ENCODE assay signal across 11 cellular contexts in genomic region chr22:19730141-19730661, GRCh38. TPM values are rescaled to one million over a fixed set of nuclear protein-coding genes. Genes with fewer than 3 reads are reported as not detected.
DNase-seq lines count a peak whose midpoint lies in the region; ATAC-seq and TF ChIP-seq lines count a peak whose summit lies in the region.
"Had no signal": no experiment of that assay in that cellular context is flagged by ENCODE, and none has a peak within 500 bp of the region (broad histone marks: within the 10 kb centered on the region; RNA-seq: fewer than 3 reads in every experiment).

No MANE protein-coding gene starts in this region.

- no peaks in the 10 kb centered on the region for H3K36me3 Mint-ChIP-seq in neural crest cell (ENCODE audit: low read depth)
- H3K36me3 Mint-ChIP-seq: CD4-positive, CD25-positive, alpha-beta regulatory T cell had no signal

- ATAC-seq in HG02610 (IDR thresholded peaks at IDR 0.05; ENCODE audit: unreplicated experiment) = no peak
- ATAC-seq in GM19023 (IDR thresholded peaks at IDR 0.05; ENCODE audit: unreplicated experiment) = no peak
- no peak for ATAC-seq in GM21825 (IDR thresholded peaks at IDR 0.05; ENCODE audit: unreplicated experiment)

- DNase-seq in MM.1S = no peak
- no peak for DNase-seq in neural crest cell (ENCODE audit: low read depth, low spot score)
- no peak for DNase-seq in effector CD8-positive, alpha-beta T cell (lab: John Stamatoyannopoulos, UW)

- peak overlapping the region in 9 of 11 experiments; percentile 6 to 68 (median 53); a peak in 12 of 22 replicates for H3K9ac ChIP-seq in BLaER1 treated with 17β-estradiol and CSF1 and Interleukin-3, amounts not matched to agents 10 nM and 100 nM
- no peak overlapping the region for H3K9ac ChIP-seq in MM.1S (ENCODE audit: low read length)

- no peaks in the 10 kb centered on the region for H3K9me3 ChIP-seq in BLaER1 treated with 17β-estradiol and CSF1 and Interleukin-3, amounts not matched to agents 10 nM and 100 nM (replicated peaks in 1 of 11)
- no peaks in the 10 kb centered on the region for H3K9me3 ChIP-seq in MM.1S (replicated peaks; ENCODE audit: insufficient read depth, low read length)
- H3K9me3 ChIP-seq: upper lobe of right lung had no signal

- H3K36me3 ChIP-seq in BLaER1 treated with 17β-estradiol and CSF1 and Interleukin-3, amounts not matched to agents 10 nM and 100 nM = no peaks in the 10 kb centered on the region
- H3K36me3 ChIP-seq in MM.1S (replicated peaks; ENCODE audit: insufficient read depth, low read length) = no peaks in the 10 kb centered on the region
- H3K36me3 ChIP-seq: upper lobe of right lung had no signal

- H3K4me1 ChIP-seq in BLaER1 treated with 17β-estradiol and CSF1 and Interleukin-3, amounts not matched to agents 10 nM and 100 nM = peaks cover 0 to 17% (median 2%) of the 10 kb centered on the region in 10 experiments; a peak in 6 of 20 replicates
- H3K4me1 ChIP-seq in MM.1S (ENCODE audit: low read length) = no peaks in the 10 kb centered on the region

- no peaks in the 10 kb centered on the region for H3K79me2 ChIP-seq in MM.1S (ENCODE audit: low read length)

- H2AFZ ChIP-seq in MM.1S (ENCODE audit: low read length) = peak overlapping the region; percentile 67

- no peaks in the 10 kb centered on the region for H3F3A ChIP-seq in MM.1S (ENCODE audit: insufficient read depth, low read length)

- H3K4me3 ChIP-seq in BLaER1 treated with 17β-estradiol and CSF1 and Interleukin-3, amounts not matched to agents 10 nM and 100 nM = peak overlapping the region in 2 of 10 experiments; percentile 49 to 50; a peak in 1 of 20 replicates
- no peak overlapping the region; the same call in 1 of the 2 replicates for H3K4me3 ChIP-seq in MM.1S (ENCODE audit: low read length)

- TF ChIP-seq CTCF in MM.1S (IDR thresholded peaks at IDR 0.05; ENCODE audit: low read length) (no peak), neural crest cell (conservative IDR thresholded peaks at IDR 0.05) (no peak)

- peaks cover 3% of the 10 kb centered on the region for H3K4me1 Mint-ChIP-seq in neural crest cell

- H3K4me2 ChIP-seq in BLaER1 treated with 17β-estradiol and CSF1 and Interleukin-3, amounts not matched to agents 10 nM and 100 nM = peak overlapping the region; percentile 79 to 92 (median 84); a peak in 15 of 22 replicates
- H3K4me2 ChIP-seq in MM.1S (ENCODE audit: low read depth, low read length) = peak overlapping the region; percentile 84; the same call in 1 of the 2 replicates

- H3K4me3 Mint-ChIP-seq in neural crest cell = peak overlapping the region; percentile 61

- no peak overlapping the region for H3K27ac Mint-ChIP-seq in neural crest cell (ENCODE audit: unreplicated experiment)
- H3K27ac Mint-ChIP-seq: activated T-helper 1 cell treated with anti-CD3 and anti-CD28 coated beads, Interleukin-12 subunit alpha, Interleukin-12 subunit beta, Interleukin-2, Interleukin-4 antibody, amounts not matched to agents 30 ng/mL and 10 ng/mL and 1 ng/mL, durations not matched to agents 14 hours and 24 hours and 36 hours had no signal

- H3K9me3 Mint-ChIP-seq in neural crest cell = no peaks in the 10 kb centered on the region
- H3K9me3 Mint-ChIP-seq: activated T-helper 1 cell treated with anti-CD3 and anti-CD28 coated beads, Interleukin-12 subunit alpha, Interleukin-12 subunit beta, Interleukin-2, Interleukin-4 antibody, amounts not matched to agents 30 ng/mL and 10 ng/mL and 1 ng/mL, durations not matched to agents 14 hours and 24 hours and 36 hours; CD4-positive, CD25-positive, alpha-beta regulatory T cell had no signal

- no peaks in the 10 kb centered on the region for H3K9me2 ChIP-seq in MM.1S (replicated peaks; ENCODE audit: insufficient read depth, low read length)

- no peak overlapping the region; a peak in 1 of 22 replicates for H3K27ac ChIP-seq in BLaER1 treated with 17β-estradiol and CSF1 and Interleukin-3, amounts not matched to agents 10 nM and 100 nM
- H3K27ac ChIP-seq in MM.1S (ENCODE audit: low read length) (no peak overlapping the region), cingulate gyrus (ENCODE audit: low read depth, low read length) (peak overlapping the region; percentile 10)
- H3K27ac ChIP-seq: upper lobe of right lung had no signal

- peaks cover 46% of the 10 kb centered on the region for H3K27me3 Mint-ChIP-seq in neural crest cell (ENCODE audit: low read depth)

- peaks cover 9 to 32% (median 21%) of the 10 kb centered on the region in 11 experiments for H3K27me3 ChIP-seq in BLaER1 treated with 17β-estradiol and CSF1 and Interleukin-3, amounts not matched to agents 10 nM and 100 nM
- H3K27me3 ChIP-seq in MM.1S (replicated peaks; ENCODE audit: insufficient read depth, low read length) = peaks cover 67% of the 10 kb centered on the region
- H3K27me3 ChIP-seq: upper lobe of right lung had no signal

- peaks cover 0 to 46% (median 0%) of the 10 kb centered on the region in 11 experiments; a peak in 7 of 22 replicates for H4K20me1 ChIP-seq in BLaER1 treated with 17β-estradiol and CSF1 and Interleukin-3, amounts not matched to agents 10 nM and 100 nM
- H4K20me1 ChIP-seq in MM.1S (ENCODE audit: insufficient read depth, low read length) = no peaks in the 10 kb centered on the region

RNA-seq across cellular contexts. Expression of gene GP1BB, which starts 6.9 kb away (rescaled TPM):
- total RNA-seq in neural crest cell = 4.6 and 4.8 TPM in 2 replicates
- total RNA-seq: activated T-helper 1 cell treated with anti-CD3 and anti-CD28 coated beads, Interleukin-12 subunit alpha, Interleukin-12 subunit beta, Interleukin-2, Interleukin-4 antibody, amounts not matched to agents 30 ng/mL and 10 ng/mL and 1 ng/mL, durations not matched to agents 14 hours and 24 hours and 36 hours had no signal

RNA-seq across cellular contexts. Expression of gene SEPTIN5, which starts 15.9 kb away (rescaled TPM):
- total RNA-seq in neural crest cell = 30.2 and 31.9 TPM in 2 replicates

RNA-seq across cellular contexts. Expression of gene TBX1, which starts 30.4 kb away (rescaled TPM):
- total RNA-seq in neural crest cell = not detected in 2 replicates
- total RNA-seq: CD4-positive, CD25-positive, alpha-beta regulatory T cell had no signal
